Comparison of ENCODE assay signal across 9 cellular contexts in the genomic region with DNA sequence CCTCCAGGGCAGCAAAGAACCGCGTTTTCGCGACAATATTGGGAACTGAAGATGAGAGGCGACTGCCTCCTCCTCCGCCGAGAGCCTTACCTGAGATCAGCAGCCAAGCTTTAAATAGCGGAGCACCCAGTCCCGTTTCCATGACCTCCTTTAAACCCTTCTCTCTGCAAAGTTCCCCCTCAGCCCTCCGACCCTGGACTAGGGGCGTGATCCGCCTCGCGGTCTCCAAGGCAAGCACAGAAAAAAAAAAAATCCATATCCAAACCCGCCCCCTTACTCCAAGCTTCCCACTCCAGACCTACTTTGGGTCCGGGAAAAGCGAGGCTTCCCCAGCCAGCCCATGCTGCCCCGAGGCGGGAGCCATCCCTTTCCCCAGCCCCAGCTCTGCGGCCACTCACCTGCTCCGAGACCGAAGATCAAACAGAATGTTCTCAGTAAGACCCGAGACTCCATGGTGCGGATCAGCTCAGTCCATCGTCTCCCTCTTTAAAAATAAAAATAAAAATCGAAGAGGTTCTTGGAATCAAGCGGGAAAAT. TPM values are rescaled to one million over a fixed set of nuclear protein-coding genes. Genes with fewer than 3 reads are reported as not detected.
A peak's percentile ranks its signal among the peaks of the same experiment; 100 is the strongest.
DNase-seq lines count a peak whose midpoint lies in the region; ATAC-seq, FAIRE-seq and TF ChIP-seq lines count a peak whose summit lies in the region.
"Had no signal": no experiment of that assay in that cellular context is flagged by ENCODE, and none has a peak within 500 bp of the region (broad histone marks: within the 10 kb centered on the region; RNA-seq: fewer than 3 reads in every experiment).

No MANE protein-coding gene starts in this region.

- TF ChIP-seq CTCF in A549 (IDR thresholded peaks at IDR 0.05) = no peak
- no peak for TF ChIP-seq CTCF in Panc1 (IDR thresholded peaks at IDR 0.05)
- TF ChIP-seq CTCF in thyroid gland (IDR thresholded peaks at IDR 0.05) = no peak

- no TSS peak for BruUV-seq in Panc1 (replicated peaks; lab: Mats Ljungman, UMichigan)

- POLR2A ChIA-PET in A549 (lab: Yijun Ruan, JAX) = no interaction called here
- POLR2A ChIA-PET in Panc1 (lab: Charles Lee) = interaction anchor here (0.7 kb wide), 1 partner anchor 851 kb away, joined by 17 read pairs; no protein-coding TSS in a partner anchor

- ATAC-seq in A549 (peak; percentile 3 to 34; a peak in 4 of 6 replicates), GM18868 (IDR thresholded peaks at IDR 0.05; ENCODE audit: unreplicated experiment) (peak; percentile 23), Panc1 (peak; percentile 40)

- H3K27me3 ChIP-seq in Panc1 (ENCODE audit: control insufficient read depth, insufficient read depth, low read length) (peaks cover 35% of the 10 kb centered on the region), thyroid gland (no peaks in the 10 kb centered on the region)

- CTCF ChIA-PET in A549 (lab: Yijun Ruan, JAX) = interaction anchor here (1.1 to 2.6 kb wide), 2 partner anchors 55 to 101 kb away, joined by 3 to 11 read pairs; no protein-coding TSS in a partner anchor
- CTCF ChIA-PET in Panc1 (lab: Charles Lee) = interaction anchor here (0.7 to 1.1 kb wide), 4 partner anchors 73 to 860 kb away, joined by 4 to 6 read pairs (median 4); no protein-coding TSS in a partner anchor

- 8% methylated on average over 27 of the region's 27 CpGs for WGBS in A549 (ENCODE audit: missing lambda C conversion rate)
- WGBS in thyroid gland, 2 donors = 0 to 4% methylated on average over 27 of the region's 27 CpGs

- no peak for TF ChIP-seq RAD21 in A549 (conservative IDR thresholded peaks at IDR 0.05 in 1 of 2, IDR thresholded peaks at IDR 0.05 in 1 of 2)

- H3K4me3 ChIP-seq in A549 (peak overlapping the region; percentile 50), Panc1 (ENCODE audit: low read depth in 2 of 2, low read length in 2 of 2) (peak overlapping the region; percentile 39 to 54), thyroid gland (replicated peaks in 1 of 3) (peak overlapping the region in 2 of 3 donors; percentile 35 to 54)

- no peak overlapping the region for H3K27ac ChIP-seq in A549
- no peak overlapping the region for H3K27ac ChIP-seq in Panc1 (ENCODE audit: low read length)
- peak overlapping the region; percentile 31 for H3K27ac ChIP-seq in caudate nucleus (ENCODE audit: low read depth, low read length)
- no peak overlapping the region for H3K27ac ChIP-seq in thyroid gland

- no peak for TF ChIP-seq EP300 in A549 (IDR thresholded peaks at IDR 0.05)

- DNase-seq in A549 (ENCODE audit: low read depth in 1 of 2, low spot score in 1 of 2) (peak in 1 of 2 experiments; percentile 1), Panc1 (ENCODE audit: low read depth, low spot score) (no peak), caudate nucleus (lab: John Stamatoyannopoulos, UW) (peak in 28 of 61 donors; percentile 2 to 60 (median 39)), medulla oblongata (ENCODE audit: extremely low spot score) (peak; percentile 8), thyroid gland (peak; percentile 5 to 8), globus pallidus (ENCODE audit: low spot score) (no peak), NCI-H226 (no peak)

- H3K36me3 ChIP-seq in Panc1 (ENCODE audit: control insufficient read depth, insufficient read depth, low read length) (no peaks in the 10 kb centered on the region), thyroid gland (no peaks in the 10 kb centered on the region)

- H3K4me2 ChIP-seq in A549 = peak overlapping the region; percentile 88

- in situ Hi-C loops in Panc1 (cut with HindIII; ENCODE audit: low pct_unique_long_range_greater_than_20kb, low sequenced_read_pairs) = no loop called here

- FAIRE-seq in A549 (lab: Jason Lieb, UNC) = no peak
- FAIRE-seq: GM18507 had no signal

- intact Hi-C loops in Panc1 (cut with micrococcal nuclease; ENCODE audit: unreplicated experiment) = no loop called here
- intact Hi-C loops in thyroid gland (cut with DNase I) = no loop called here

- TF ChIP-seq POLR2A in A549 (IDR thresholded peaks at IDR 0.05; ENCODE audit: low read length) (no peak), thyroid gland (IDR thresholded peaks at IDR 0.05) (no peak)

- H3K9me3 ChIP-seq in A549 = no peaks in the 10 kb centered on the region
- no peaks in the 10 kb centered on the region for H3K9me3 ChIP-seq in Panc1 (ENCODE audit: control insufficient read depth, insufficient read depth, low read depth, low read length)
- no peaks in the 10 kb centered on the region for H3K9me3 ChIP-seq in thyroid gland

- peaks cover 13% of the 10 kb centered on the region for H3K4me1 ChIP-seq in A549
- H3K4me1 ChIP-seq in Panc1 (ENCODE audit: control insufficient read depth, insufficient read depth, low read length) = peaks cover 10% of the 10 kb centered on the region; the same call in 1 of the 2 replicates
- H3K4me1 ChIP-seq in thyroid gland = peaks cover 0 to 13% of the 10 kb centered on the region in 2 donors

TF ChIP-seq in A549, 52 proteins besides CTCF, POLR2A, EP300 and RAD21:
- TF ChIP-seq, protein P1, sequence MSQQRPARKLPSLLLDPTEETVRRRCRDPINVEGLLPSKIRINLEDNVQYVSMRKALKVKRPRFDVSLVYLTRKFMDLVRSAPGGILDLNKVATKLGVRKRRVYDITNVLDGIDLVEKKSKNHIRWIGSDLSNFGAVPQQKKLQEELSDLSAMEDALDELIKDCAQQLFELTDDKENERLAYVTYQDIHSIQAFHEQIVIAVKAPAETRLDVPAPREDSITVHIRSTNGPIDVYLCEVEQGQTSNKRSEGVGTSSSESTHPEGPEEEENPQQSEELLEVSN (IDR thresholded peaks at IDR 0.05; ENCODE audit: borderline replicate concordance, low read depth) = no peak
- no peak for TF ChIP-seq CBX8 (IDR thresholded peaks at IDR 0.05)
- TF ChIP-seq RCOR1 (IDR thresholded peaks at IDR 0.05; ENCODE audit: low read depth, low read length) = no peak
- TF ChIP-seq, protein P2, sequence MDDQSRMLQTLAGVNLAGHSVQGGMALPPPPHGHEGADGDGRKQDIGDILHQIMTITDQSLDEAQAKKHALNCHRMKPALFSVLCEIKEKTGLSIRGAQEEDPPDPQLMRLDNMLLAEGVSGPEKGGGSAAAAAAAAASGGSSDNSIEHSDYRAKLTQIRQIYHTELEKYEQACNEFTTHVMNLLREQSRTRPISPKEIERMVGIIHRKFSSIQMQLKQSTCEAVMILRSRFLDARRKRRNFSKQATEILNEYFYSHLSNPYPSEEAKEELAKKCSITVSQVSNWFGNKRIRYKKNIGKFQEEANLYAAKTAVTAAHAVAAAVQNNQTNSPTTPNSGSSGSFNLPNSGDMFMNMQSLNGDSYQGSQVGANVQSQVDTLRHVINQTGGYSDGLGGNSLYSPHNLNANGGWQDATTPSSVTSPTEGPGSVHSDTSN (IDR thresholded peaks at IDR 0.05) = no peak
- TF ChIP-seq, protein P3, sequence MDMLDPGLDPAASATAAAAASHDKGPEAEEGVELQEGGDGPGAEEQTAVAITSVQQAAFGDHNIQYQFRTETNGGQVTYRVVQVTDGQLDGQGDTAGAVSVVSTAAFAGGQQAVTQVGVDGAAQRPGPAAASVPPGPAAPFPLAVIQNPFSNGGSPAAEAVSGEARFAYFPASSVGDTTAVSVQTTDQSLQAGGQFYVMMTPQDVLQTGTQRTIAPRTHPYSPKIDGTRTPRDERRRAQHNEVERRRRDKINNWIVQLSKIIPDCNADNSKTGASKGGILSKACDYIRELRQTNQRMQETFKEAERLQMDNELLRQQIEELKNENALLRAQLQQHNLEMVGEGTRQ (IDR thresholded peaks at IDR 0.05) = no peak
- no peak for TF ChIP-seq ESRRA (IDR thresholded peaks at IDR 0.05; ENCODE audit: borderline replicate concordance, low read length)
- no peak for TF ChIP-seq ZNF302 (CRISPR knock-in tag; IDR thresholded peaks at IDR 0.05)
- no peak for TF ChIP-seq SMC3 (IDR thresholded peaks at IDR 0.05)
- TF ChIP-seq HOXA7 (CRISPR knock-in tag; IDR thresholded peaks at IDR 0.05) = no peak
- TF ChIP-seq HOXB5 (CRISPR knock-in tag; IDR thresholded peaks at IDR 0.05) = no peak
- TF ChIP-seq, protein P4, sequence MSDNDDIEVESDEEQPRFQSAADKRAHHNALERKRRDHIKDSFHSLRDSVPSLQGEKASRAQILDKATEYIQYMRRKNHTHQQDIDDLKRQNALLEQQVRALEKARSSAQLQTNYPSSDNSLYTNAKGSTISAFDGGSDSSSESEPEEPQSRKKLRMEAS (IDR thresholded peaks at IDR 0.05) = no peak
- TF ChIP-seq BHLHE40 (IDR thresholded peaks at IDR 0.05; ENCODE audit: low read depth, low read length) = no peak
- no peak for TF ChIP-seq RNF2 (IDR thresholded peaks at IDR 0.05; ENCODE audit: borderline replicate concordance, low read depth)
- no peak for TF ChIP-seq NPAS2 (CRISPR knock-in tag; IDR thresholded peaks at IDR 0.05; ENCODE audit: borderline replicate concordance)
- no peak for TF ChIP-seq MYC (IDR thresholded peaks at IDR 0.05; ENCODE audit: borderline replicate concordance, low read length)
- no peak for TF ChIP-seq CEBPB (IDR thresholded peaks at IDR 0.05)
- TF ChIP-seq CHD4 (IDR thresholded peaks at IDR 0.05; ENCODE audit: borderline replicate concordance) = no peak
- TF ChIP-seq KDM1A (IDR thresholded peaks at IDR 0.05; ENCODE audit: low read depth) = no peak
- TF ChIP-seq FOSB (CRISPR knock-in tag; IDR thresholded peaks at IDR 0.05) = no peak

RNA-seq across cellular contexts. Expression of a gene that starts 0.6 kb away (rescaled TPM):
- polyA plus RNA-seq in A549 (2011; rRNA removed) (0.16 and 0.30 TPM in 2 replicates), A549 (2017; fragmentation: RNase III; extraction: RNeasy Plus Mini Kit Qiagen cat#74134 plus additional on column Dnase treatment) (0.07 to 0.16 TPM in 2 of 3 replicates, not detected in the other)
- polyA plus RNA-seq in A549 (2012; cell fraction: cytosol; rRNA removed) = 0.11 and 0.16 TPM in 2 replicates
- polyA plus RNA-seq in A549 (2012; cell fraction: nucleus; rRNA removed) = 0.06 and 0.07 TPM in 2 replicates
- polyA minus RNA-seq in A549 (2011; rRNA and poly(A)+ RNA removed) = 0.58 and 1.4 TPM in 2 replicates
- total RNA-seq in Panc1 (2021; ENCODE audit: unreplicated experiment) (0.28 TPM), thyroid gland (10 to 100 TPM; 22.2 to 32.0 (median 26.5) TPM)
- not detected for polyA plus RNA-seq in Panc1 (2012; ENCODE audit: insufficient read length)

Comparison
In these comparisons a context has a peak if more than half of its experiments do, and no peak if none do; other contexts are left out.
1. DNase-seq: peak in medulla oblongata (single experiment) and thyroid gland (2 of 2); none in Panc1 (single experiment), globus pallidus (single experiment) and NCI-H226 (single experiment).
2. RNA of a gene that starts 0.6 kb away (total RNA-seq): 22.2 to 32.0 TPM in thyroid gland; 0.28 TPM in Panc1 (single experiment); every median in the first group is over 10 times any median in the second.
3. Peak in every context shown above with its lines, with median percentiles within 50 percentile points of each other: ATAC-seq and H3K4me3 ChIP-seq.